In the genomic region with DNA sequence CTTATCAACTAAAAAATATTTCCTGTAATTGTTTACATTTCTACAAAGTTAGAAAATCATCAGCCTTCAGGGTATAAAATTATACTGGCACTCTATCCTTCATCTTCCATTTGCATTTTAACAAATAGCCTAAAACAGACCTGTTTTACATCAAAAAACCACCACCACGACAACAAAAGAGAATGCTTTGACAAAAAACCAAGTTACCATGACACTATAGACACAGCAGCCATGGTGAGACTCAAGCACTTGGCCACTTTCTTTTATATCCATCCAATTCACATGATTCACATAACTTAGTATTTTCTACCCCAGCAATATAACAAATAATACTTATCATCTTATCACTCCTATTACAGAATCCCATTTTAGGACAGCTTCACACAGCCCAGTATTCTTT, we compare ENCODE assay signal across 14 cellular contexts. TPM values are rescaled to one million over a fixed set of nuclear protein-coding genes. Genes with fewer than 3 reads are reported as not detected.
DNase-seq lines count a peak whose midpoint lies in the region; ATAC-seq, FAIRE-seq and TF ChIP-seq lines count a peak whose summit lies in the region.
"Had no signal": no experiment of that assay in that cellular context is flagged by ENCODE, and none has a peak within 500 bp of the region (broad histone marks: within the 10 kb centered on the region; RNA-seq: fewer than 3 reads in every experiment).

No MANE protein-coding gene starts in this region.

- FAIRE-seq in GM12891 (lab: Jason Lieb, UNC), result no peak

- no peaks in the 10 kb centered on the region for H3K27me3 Mint-ChIP-seq in memory B cell

- H3K27ac ChIP-seq in cardiac muscle cell (peak overlapping the region; percentile 95), body of pancreas (peak overlapping the region; percentile 62 to 99 (median 99)), thyroid gland (peak overlapping the region; percentile 95 to 99 (median 98))
- H3K27ac ChIP-seq: HL-60, neutrophil had no signal

- no peak for ATAC-seq in body of pancreas
- no peak for ATAC-seq in memory B cell (ENCODE audit: low read depth)

- H3K36me3 ChIP-seq in cardiac muscle cell (no peaks in the 10 kb centered on the region), body of pancreas (replicated peaks in 1 of 2; ENCODE audit: insufficient read depth in 1 of 2, low read depth in 2 of 2) (no peaks in the 10 kb centered on the region), thyroid gland (no peaks in the 10 kb centered on the region)
- H3K36me3 ChIP-seq: neutrophil had no signal

- no peak overlapping the region for H3K4me3 Mint-ChIP-seq in memory B cell

- TF ChIP-seq CTCF in cardiac muscle cell (IDR thresholded peaks at IDR 0.05; ENCODE audit: low read depth, low read length) (no peak), body of pancreas (IDR thresholded peaks at IDR 0.05) (no peak), thyroid gland (IDR thresholded peaks at IDR 0.05) (no peak)

- TF ChIP-seq POLR2A in body of pancreas (IDR thresholded peaks at IDR 0.05) (no peak), thyroid gland (IDR thresholded peaks at IDR 0.05) (no peak), GM12891 (IDR thresholded peaks at IDR 0.05; ENCODE audit: low read depth, low read length) (no peak)

- H3K9me3 Mint-ChIP-seq in memory B cell, result peaks cover 1% of the 10 kb centered on the region

- H3K27ac Mint-ChIP-seq in memory B cell, result peak overlapping the region; percentile 89

- 13 to 18% methylated on average over 1 of the region's 1 CpG for WGBS in body of pancreas, 2 donors
- 52 to 55% methylated on average over 1 of the region's 1 CpG for WGBS in thyroid gland, 2 donors

- H3K4me1 ChIP-seq in cardiac muscle cell (ENCODE audit: low read depth), result peaks cover 21% of the 10 kb centered on the region
- H3K4me1 ChIP-seq in body of pancreas, result peaks cover 59% of the 10 kb centered on the region
- peaks cover 29 to 40% of the 10 kb centered on the region in 2 donors for H3K4me1 ChIP-seq in thyroid gland

- H3K4me3 ChIP-seq in cardiac muscle cell (no peak overlapping the region), body of pancreas (no peak overlapping the region), thyroid gland (replicated peaks in 1 of 3) (no peak overlapping the region)

- H3K9me3 ChIP-seq in cardiac muscle cell (ENCODE audit: low read depth), result no peaks in the 10 kb centered on the region
- no peaks in the 10 kb centered on the region for H3K9me3 ChIP-seq in body of pancreas
- H3K9me3 ChIP-seq in thyroid gland, result no peaks in the 10 kb centered on the region
- H3K9me3 ChIP-seq: neutrophil had no signal

- H3K4me1 Mint-ChIP-seq in memory B cell, result peaks cover 34% of the 10 kb centered on the region

- DNase-seq in cardiac muscle cell (ENCODE audit: low read depth in 1 of 2, low spot score in 1 of 2) (no peak), cardiac septum (ENCODE audit: low spot score) (no peak), body of pancreas (no peak), memory B cell (ENCODE audit: low spot score in 2 of 2) (no peak), thyroid gland (no peak), GM12891 (ENCODE audit: insufficient read length, low spot score) (no peak), MV-4-11 (lab: John Stamatoyannopoulos, UW) (no peak), NCI-H2107 treated with DMSO at 0.1 percent for 48 hours (lab: John Stamatoyannopoulos, UW; ENCODE audit: unreplicated experiment) (no peak)
- DNase-seq: activated CD4-positive, alpha-beta T cell treated with anti-CD3 and anti-CD28 coated beads, Interleukin-2, amount 50 U/mL, for 4 hours; activated naive CD4-positive, alpha-beta T cell treated with Interleukin-2 at 50 U/mL for 16 hours; effector CD8-positive, alpha-beta T cell; SW 1271 had no signal

- H3K27me3 ChIP-seq in cardiac muscle cell, result no peaks in the 10 kb centered on the region
- H3K27me3 ChIP-seq in body of pancreas, result no peaks in the 10 kb centered on the region
- H3K27me3 ChIP-seq in thyroid gland, result no peaks in the 10 kb centered on the region
- H3K27me3 ChIP-seq: neutrophil had no signal

- no peaks in the 10 kb centered on the region for H3K36me3 Mint-ChIP-seq in memory B cell

- intact Hi-C loops in cardiac septum (cut with DNase I) (no loop called here), body of pancreas (cut with DNase I) (no loop called here), thyroid gland (cut with DNase I) (loop anchor here (10.0 kb wide), 1 partner anchor 84 kb away; the partner anchor contains the start of genes LMBRD2 and SKP2)

TF ChIP-seq in GM12891, 5 proteins besides CTCF, POLR2A, EP300 and RAD21:
- TF ChIP-seq PAX5 (IDR thresholded peaks at IDR 0.05; ENCODE audit: insufficient read depth, low read length, severe bottlenecking), result no peak
- TF ChIP-seq TAF1 (IDR thresholded peaks at IDR 0.05; ENCODE audit: low read depth, low read length), result no peak
- no peak for TF ChIP-seq POLR2AphosphoS5 (IDR thresholded peaks at IDR 0.05; ENCODE audit: low read depth, low read length)
- TF ChIP-seq SPI1 (IDR thresholded peaks at IDR 0.05; ENCODE audit: low read depth, low read length), result no peak
- no peak for TF ChIP-seq POU2F2 (IDR thresholded peaks at IDR 0.05; ENCODE audit: low read depth, low read length)

RNA-seq across cellular contexts. Expression of gene NADK2, which starts 2.8 kb away (rescaled TPM):
- total RNA-seq in cardiac muscle cell, result 37.8 and 38.2 TPM in 2 replicates
- 41.3 and 52.3 TPM in 2 replicates for polyA plus RNA-seq in cardiac muscle cell
- total RNA-seq in cardiac septum, result 34.6 TPM
- total RNA-seq in body of pancreas, result 10 to 100 TPM; 23.4 to 30.1 TPM
- 10 to 100 TPM; 28.8 to 47.2 (median 44.4) TPM for total RNA-seq in thyroid gland
- 1.3 TPM for polyA plus RNA-seq in GM12891 (2012; ENCODE audit: low read depth, missing spikeins)
